8 cellular contexts compared by ENCODE assay signal in genomic region chr3:136142592-136142991, GRCh38. TPM values are rescaled to one million over a fixed set of nuclear protein-coding genes. Genes with fewer than 3 reads are reported as not detected.
DNase-seq lines count a peak whose midpoint lies in the region; ATAC-seq and TF ChIP-seq lines count a peak whose summit lies in the region.

No MANE protein-coding gene starts in this region.

- H3K27ac ChIP-seq in SK-N-MC (peak overlapping the region; percentile 18; the same call in 1 of the 2 replicates), transverse colon (peak overlapping the region in 3 of 4 donors; percentile 8 to 47 (median 27))

- 50 to 100% methylated on average over 1 to 3 of the region's 3 CpGs for WGBS in transverse colon (ENCODE audit: low coverage in 1 of 2), 2 donors

- H3K9me3 Mint-ChIP-seq in activated T-cell treated with anti-CD3 and anti-CD28 coated beads, Interleukin-2, amount 50 U/mL, for 4 hours = no peaks in the 10 kb centered on the region

- peak; percentile 81 to 84 for ATAC-seq in activated T-cell treated with anti-CD3 and anti-CD28 coated beads, Interleukin-2, amount 50 U/mL, for 4 hours
- peak; percentile 73 to 89 for ATAC-seq in left cardiac atrium
- no peak for ATAC-seq in GM18498 (IDR thresholded peaks at IDR 0.05; ENCODE audit: unreplicated experiment)

- DNase-seq in activated T-cell treated with anti-CD3 and anti-CD28 coated beads, Interleukin-2, amount 50 U/mL, for 4 hours = no peak
- DNase-seq in activated T-cell treated with anti-CD3 and anti-CD28 coated beads for 4 hours (no peak), SK-N-MC (ENCODE audit: low read depth, low spot score) (peak; percentile 20), left cardiac atrium (no peak), transverse colon (no peak), D341Med (ENCODE audit: low spot score) (no peak), erythroblast (lab: John Stamatoyannopoulos, UW) (no peak)

- peaks cover 24% of the 10 kb centered on the region for H3K4me1 Mint-ChIP-seq in activated T-cell treated with anti-CD3 and anti-CD28 coated beads, Interleukin-2, amount 50 U/mL, for 4 hours (ENCODE audit: low read depth)

- H3K9ac ChIP-seq in SK-N-MC (ENCODE audit: insufficient read length) = no peak overlapping the region

- H3K4me3 ChIP-seq in SK-N-MC = no peak overlapping the region
- H3K4me3 ChIP-seq in transverse colon = no peak overlapping the region

- H3K27me3 Mint-ChIP-seq in activated T-cell treated with anti-CD3 and anti-CD28 coated beads, Interleukin-2, amount 50 U/mL, for 4 hours (ENCODE audit: low read depth) = no peaks in the 10 kb centered on the region

- intact Hi-C loops in left cardiac atrium (cut with DNase I) = loop anchor here in 1 of 2 donors (10.0 kb wide), 1 partner anchor 52 kb away; the partner anchor contains the start of gene MSL2
- intact Hi-C loops in transverse colon (cut with DNase I; ENCODE audit: low total_unique reads) = loop anchor here (5.0 kb wide), 1 partner anchor 1810 kb away; no protein-coding TSS in a partner anchor

- in situ Hi-C loops in transverse colon (cut with MboI; ENCODE audit: low pct_ligation_motif_present in 1 of 4, low pct_unique_long_range_greater_than_20kb in 1 of 4, low sequenced_read_pairs in 3 of 4) = no loop called here

- no peak overlapping the region for H3K4me3 Mint-ChIP-seq in activated T-cell treated with anti-CD3 and anti-CD28 coated beads, Interleukin-2, amount 50 U/mL, for 4 hours

- no peak for TF ChIP-seq EP300 in transverse colon (IDR thresholded peaks at IDR 0.05; ENCODE audit: low read depth)

- no peak for TF ChIP-seq CTCF in transverse colon (IDR thresholded peaks at IDR 0.05)

- peaks cover 5% of the 10 kb centered on the region for H3K36me3 Mint-ChIP-seq in activated T-cell treated with anti-CD3 and anti-CD28 coated beads, Interleukin-2, amount 50 U/mL, for 4 hours (ENCODE audit: insufficient read depth)

- no peaks in the 10 kb centered on the region for H3K27me3 ChIP-seq in transverse colon

- TF ChIP-seq POLR2A in transverse colon (IDR thresholded peaks at IDR 0.05) (no peak), erythroblast (IDR thresholded peaks at IDR 0.05; ENCODE audit: low read length) (no peak)

- peaks cover 9% of the 10 kb centered on the region; the same call in 1 of the 2 replicates for H3K36me3 ChIP-seq in SK-N-MC (ENCODE audit: insufficient read depth, low read length)
- no peaks in the 10 kb centered on the region for H3K36me3 ChIP-seq in transverse colon

- peaks cover 0 to 6% (median 3%) of the 10 kb centered on the region in 4 donors for H3K4me1 ChIP-seq in transverse colon

- H3K9me3 ChIP-seq in SK-N-MC (ENCODE audit: low read depth, low read length) (no peaks in the 10 kb centered on the region), transverse colon (no peaks in the 10 kb centered on the region)

RNA-seq across cellular contexts. Expression of gene MSL2, which starts 53.5 kb away (rescaled TPM):
- total RNA-seq in activated T-cell treated with anti-CD3 and anti-CD28 coated beads, Interleukin-2, amount 50 U/mL, for 4 hours = 10 to 100 TPM; 42.8 to 47.2 (median 46.8) TPM
- total RNA-seq in left cardiac atrium (10 to 100 TPM; 19.0 to 21.6 TPM), transverse colon (10 to 100 TPM; 18.2 to 42.7 (median 31.7) TPM)
